In genomic region chr3:111667170-111667569, GRCh38 we compare ENCODE assay signal across 10 cellular contexts. TPM values are rescaled to one million over a fixed set of nuclear protein-coding genes. Genes with fewer than 3 reads are reported as not detected.
A peak's percentile ranks its signal among the peaks of the same experiment; 100 is the strongest.
DNase-seq lines count a peak whose midpoint lies in the region; ATAC-seq, FAIRE-seq and TF ChIP-seq lines count a peak whose summit lies in the region.
"Had no signal": no experiment of that assay in that cellular context is flagged by ENCODE, and none has a peak within 500 bp of the region (broad histone marks: within the 10 kb centered on the region; RNA-seq: fewer than 3 reads in every experiment).

No MANE protein-coding gene starts in this region.

- H3K27ac ChIP-seq in muscle layer of duodenum (ENCODE audit: low read length) = peak overlapping the region; percentile 56
- peak overlapping the region in 1 of 2 donors; percentile 30 for H3K27ac ChIP-seq in small intestine (ENCODE audit: low read depth in 1 of 2, low read length in 1 of 2)
- peak overlapping the region in 2 of 4 donors; percentile 43 to 50 for H3K27ac ChIP-seq in transverse colon

- intact Hi-C loops in CD14-positive monocyte (cut with micrococcal nuclease) = no loop called here
- intact Hi-C loops in transverse colon (cut with DNase I; ENCODE audit: low total_unique reads) = loop anchor here (1.0 kb wide), 1 partner anchor 347 kb away; no protein-coding TSS in a partner anchor

- DNase-seq in CD14-positive monocyte (ENCODE audit: low spot score) = no peak
- no peak for DNase-seq in HFFc6
- no peak for DNase-seq in NCI-H2227 (lab: John Stamatoyannopoulos, UW; ENCODE audit: unreplicated experiment)
- DNase-seq in small intestine = no peak
- no peak for DNase-seq in transverse colon
- DNase-seq: NCI-H1417 treated with DMSO at 0.1 percent for 48 hours, NCI-H446 had no signal

- H3K4me1 ChIP-seq in muscle layer of duodenum (ENCODE audit: control insufficient read depth in 1 of 2, insufficient read depth in 2 of 2, low read length in 2 of 2) (peaks cover 0 to 3% of the 10 kb centered on the region in 2 donors), small intestine (ENCODE audit: control insufficient read depth in 2 of 2, insufficient read depth in 1 of 2, low read depth in 1 of 2, low read length in 1 of 2) (peaks cover 0 to 3% of the 10 kb centered on the region in 2 donors), transverse colon (peaks cover 0 to 19% (median 0%) of the 10 kb centered on the region in 4 donors)

- in situ Hi-C loops in transverse colon (cut with MboI; ENCODE audit: low pct_ligation_motif_present in 1 of 4, low pct_unique_long_range_greater_than_20kb in 1 of 4, low sequenced_read_pairs in 3 of 4) = no loop called here

- H3K4me1 Mint-ChIP-seq in CD14-positive monocyte (peaks cover 32% of the 10 kb centered on the region), HFFc6 (ENCODE audit: low read depth) (peaks cover 60% of the 10 kb centered on the region)
- H3K4me1 Mint-ChIP-seq in activated T-helper 17 cell treated with anti-CD3 and anti-CD28 coated beads, Interleukin-2, amount 50 U/mL, for 72 hours = peaks cover 35% of the 10 kb centered on the region

- H3K27me3 Mint-ChIP-seq in CD14-positive monocyte (ENCODE audit: low read depth in 3 of 3) = peaks cover 0 to 4% (median 3%) of the 10 kb centered on the region in 3 donors
- no peaks in the 10 kb centered on the region; the same call in 1 of the 2 replicates for H3K27me3 Mint-ChIP-seq in HFFc6 (ENCODE audit: insufficient read depth)
- H3K27me3 Mint-ChIP-seq in activated T-helper 17 cell treated with anti-CD3 and anti-CD28 coated beads, Interleukin-2, amount 50 U/mL, for 72 hours = no peaks in the 10 kb centered on the region

- TF ChIP-seq POLR2A in transverse colon (IDR thresholded peaks at IDR 0.05) = no peak

- H3K27me3 ChIP-seq in muscle layer of duodenum (ENCODE audit: low read depth, low read length) (no peaks in the 10 kb centered on the region), small intestine (ENCODE audit: control insufficient read depth in 2 of 2, insufficient read depth in 2 of 2, low read length in 2 of 2) (no peaks in the 10 kb centered on the region), transverse colon (no peaks in the 10 kb centered on the region)

- H3K9me3 ChIP-seq in muscle layer of duodenum (ENCODE audit: control insufficient read depth in 1 of 2, low read length in 2 of 2) (no peaks in the 10 kb centered on the region), small intestine (ENCODE audit: control insufficient read depth, low read depth) (no peaks in the 10 kb centered on the region), transverse colon (no peaks in the 10 kb centered on the region)

- no peak for TF ChIP-seq CTCF in CD14-positive monocyte (IDR thresholded peaks at IDR 0.05)
- TF ChIP-seq CTCF in HFFc6 (IDR thresholded peaks at IDR 0.05) = no peak
- no peak for TF ChIP-seq CTCF in transverse colon (IDR thresholded peaks at IDR 0.05)

- FAIRE-seq in small intestine (lab: Jason Lieb, UNC) = no peak

- H3K9me3 Mint-ChIP-seq in CD14-positive monocyte (peaks cover 7 to 22% (median 10%) of the 10 kb centered on the region in 7 donors), HFFc6 (peaks cover 15% of the 10 kb centered on the region)
- H3K9me3 Mint-ChIP-seq in activated T-helper 17 cell treated with anti-CD3 and anti-CD28 coated beads, Interleukin-2, amount 50 U/mL, for 72 hours = peaks cover 9% of the 10 kb centered on the region

- H3K36me3 Mint-ChIP-seq in CD14-positive monocyte (peaks cover 0 to 5% of the 10 kb centered on the region in 2 donors), HFFc6 (ENCODE audit: low read depth) (peaks cover 15% of the 10 kb centered on the region)
- peaks cover 26% of the 10 kb centered on the region for H3K36me3 Mint-ChIP-seq in activated T-helper 17 cell treated with anti-CD3 and anti-CD28 coated beads, Interleukin-2, amount 50 U/mL, for 72 hours (ENCODE audit: low read depth)

- H3K4me3 Mint-ChIP-seq in CD14-positive monocyte (no peak overlapping the region), HFFc6 (no peak overlapping the region)
- peak overlapping the region; percentile 65 for H3K4me3 Mint-ChIP-seq in activated T-helper 17 cell treated with anti-CD3 and anti-CD28 coated beads, Interleukin-2, amount 50 U/mL, for 72 hours

- H3K4me3 ChIP-seq in muscle layer of duodenum (ENCODE audit: low read depth in 1 of 2, low read length in 2 of 2) (no peak overlapping the region), small intestine (ENCODE audit: low read depth in 1 of 2, low read length in 2 of 2) (no peak overlapping the region), transverse colon (no peak overlapping the region)

- ATAC-seq in activated T-helper 17 cell treated with anti-CD3 and anti-CD28 coated beads, Interleukin-2, amount 50 U/mL, for 72 hours (replicated peaks) = no peak
- no peak for ATAC-seq in HG02870 (IDR thresholded peaks at IDR 0.05; ENCODE audit: unreplicated experiment)

- H3K36me3 ChIP-seq in muscle layer of duodenum (ENCODE audit: control insufficient read depth in 1 of 2, insufficient read depth in 2 of 2, low read length in 2 of 2) (no peaks in the 10 kb centered on the region), small intestine (ENCODE audit: control insufficient read depth in 2 of 2, insufficient read depth in 2 of 2, low read length in 2 of 2) (no peaks in the 10 kb centered on the region), transverse colon (no peaks in the 10 kb centered on the region)

- H3K27ac Mint-ChIP-seq in CD14-positive monocyte (peak overlapping the region; percentile 63 to 92 (median 85)), HFFc6 (peak overlapping the region; percentile 36; the same call in 1 of the 2 replicates)
- H3K27ac Mint-ChIP-seq in activated T-helper 17 cell treated with anti-CD3 and anti-CD28 coated beads, Interleukin-2, amount 50 U/mL, for 72 hours = peak overlapping the region; percentile 39

- TF ChIP-seq EP300 in transverse colon (IDR thresholded peaks at IDR 0.05; ENCODE audit: low read depth) = no peak

- WGBS in small intestine, 3 donors = 95 to 97% (median 97%) methylated on average over 5 of the region's 5 CpGs
- WGBS in transverse colon (ENCODE audit: low coverage in 1 of 2), 2 donors = 89 to 92% methylated on average over 5 of the region's 5 CpGs

RNA-seq across cellular contexts. Expression of gene PLCXD2, which starts 7.3 kb away (rescaled TPM):
- polyA plus RNA-seq in CD14-positive monocyte (under 1 TPM; 0.06 to 0.08 TPM), small intestine (1 to 10 TPM; 1.4 to 3.4 (median 1.8) TPM)
- total RNA-seq in HFFc6 (2021; fragmentation: NEBNext Ultra II Directional; extraction: Animal tissue kit (Norgen Biotek cat#: 25700)) = 1 to 10 TPM; 1.4 to 3.9 (median 1.8) TPM
- 10 to 100 TPM in 1 of 2 donors, 1 to 10 TPM in 1; 9.5 to 16.3 TPM for total RNA-seq in activated T-helper 17 cell treated with anti-CD3 and anti-CD28 coated beads, Interleukin-2, amount 50 U/mL, for 72 hours
- total RNA-seq in transverse colon = 1 to 10 TPM; 4.0 to 9.4 (median 5.3) TPM
